In genomic region chr5:156515121-156515520, GRCh38 we compare ENCODE assay signal across 23 cellular contexts.
"Had no signal": no experiment of that assay in that cellular context is flagged by ENCODE, and none has a peak within 500 bp of the region (broad histone marks: within the 10 kb centered on the region; RNA-seq: fewer than 3 reads in every experiment).

No MANE protein-coding gene starts in this region.

- H3K9me3 ChIP-seq: ovary, right atrium auricular region, right lobe of liver, testis, thyroid gland, vagina had no signal

- H3K36me3 ChIP-seq: ovary, right lobe of liver, stomach, thyroid gland, transverse colon, upper lobe of left lung, vagina had no signal

- H3K27me3 ChIP-seq: ovary, right atrium auricular region, right lobe of liver, stomach, testis, thyroid gland, transverse colon, upper lobe of left lung, vagina had no signal

- ATAC-seq: left colon; natural killer cell; stimulated activated naive B cell treated with anti-CD40 and anti-IgM and Interleukin-4, amounts not matched to agents 10 μg/mL and 1 μg/mL and 100 μg/mL, for 72 hours; stimulated activated naive CD8-positive, alpha-beta T cell treated with anti-CD3 and anti-CD28 coated beads, Interleukin-15, Interleukin-2, amounts not matched to agents 100 U/mL and 50 U/mL, for 24 hours had no signal

- H3K4me1 ChIP-seq: right atrium auricular region, right lobe of liver, stomach, testis, thyroid gland, transverse colon, upper lobe of left lung, vagina had no signal

- H3K4me2 ChIP-seq: smooth muscle cell had no signal

- H3K27ac ChIP-seq: left ventricle myocardium inferior, ovary, right atrium auricular region, right lobe of liver, stomach, testis, thyroid gland, transverse colon, upper lobe of left lung, vagina had no signal

- DNase-seq: hypothalamus; immature natural killer cell; kidney; left colon; left ventricle myocardium inferior; naive B cell; natural killer cell; nucleus accumbens; ovary; stimulated activated CD4-positive, alpha-beta T cell treated with anti-CD3 and anti-CD28 coated beads, Interleukin-1b, Interleukin-23, amount 100 ng/mL, for 48 hours; stimulated activated CD4-positive, alpha-beta T cell treated with anti-CD3 and anti-CD28 coated beads, Interleukin-2, amount 100 ng/mL, for 48 hours; stimulated activated naive B cell treated with anti-CD40 and anti-IgM and Interleukin-4, amounts not matched to agents 10 μg/mL and 1 μg/mL and 100 μg/mL, for 72 hours; stimulated activated naive CD8-positive, alpha-beta T cell treated with anti-CD3 and anti-CD28 coated beads, Interleukin-15, Interleukin-2, amounts not matched to agents 100 U/mL and 50 U/mL, for 24 hours; stomach; testis; thyroid gland; transverse colon; upper lobe of left lung had no signal

- H3K4me3 ChIP-seq: left ventricle myocardium inferior, lung, ovary, right atrium auricular region, right lobe of liver, smooth muscle cell, stomach, testis, thyroid gland, transverse colon, upper lobe of left lung, vagina had no signal
